ENCODE assay signal across 18 cellular contexts in the genomic region with DNA sequence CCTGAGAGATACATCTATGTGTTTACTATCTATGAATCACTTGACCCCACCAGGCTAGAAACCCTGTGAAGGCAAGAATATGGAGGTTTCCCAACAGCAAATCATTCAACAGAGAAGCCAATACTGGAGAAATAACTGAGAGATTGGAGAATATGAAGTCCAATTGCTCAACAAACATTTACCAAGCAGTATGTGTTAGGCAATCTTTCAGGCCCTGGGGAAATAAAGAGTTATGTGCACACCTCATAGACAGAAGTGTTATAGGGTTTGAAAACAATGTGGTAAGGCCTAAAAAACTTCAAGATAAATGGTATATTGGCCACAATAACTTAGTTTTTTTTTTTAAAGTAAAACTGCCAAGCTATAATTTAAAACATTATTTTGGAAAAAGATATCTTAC.
"Had no signal": no experiment of that assay in that cellular context is flagged by ENCODE, and none has a peak within 500 bp of the region (broad histone marks: within the 10 kb centered on the region; RNA-seq: fewer than 3 reads in every experiment).

No MANE protein-coding gene starts in this region.

- H3K36me3 ChIP-seq: prostate gland, tibial nerve had no signal

- DNase-seq: activated CD4-positive, alpha-beta T cell treated with anti-CD3 and anti-CD28 coated beads for 4 hours; activated CD8-positive, alpha-beta memory T cell treated with anti-CD3 and anti-CD28 coated beads, Interleukin-2, amount 50 U/mL, for 48 hours; activated CD8-positive, alpha-beta T cell treated with anti-CD3 and anti-CD28 coated beads, Interleukin-2, amount 10 ng/mL, durations not matched to agents 7 days and 5 days; activated naive CD4-positive, alpha-beta T cell treated with Interleukin-2 at 50 U/mL for 16 hours; activated naive CD8-positive, alpha-beta T cell treated with anti-CD3 and anti-CD28 coated beads, Interleukin-2, amount 50 U/mL, for 24 hours; effector memory CD8-positive, alpha-beta T cell; foreskin fibroblast; left colon; occipital lobe had no signal

- H3K27ac ChIP-seq: prostate gland, SK-N-MC, tibial nerve had no signal

- H3K9me3 Mint-ChIP-seq: stimulated activated memory B cell treated with anti-CD40 and anti-IgM and Interleukin-4, amounts not matched to agents 10 μg/mL and 1 μg/mL and 100 μg/mL, for 72 hours had no signal

- H3K27me3 Mint-ChIP-seq: activated naive CD8-positive, alpha-beta T cell treated with anti-CD3 and anti-CD28 coated beads, Interleukin-2, amount 50 U/mL, for 24 hours; central memory CD8-positive, alpha-beta T cell; dendritic cell treated with granulocyte-macrophage colony-stimulating factor and Interleukin-4, amounts not matched to agents 40 ng/mL and 50 ng/mL, for 4 days; effector memory CD8-positive, alpha-beta T cell; memory B cell; natural killer cell treated with Interleukin-12 subunit alpha and Interleukin-12 subunit beta and Interleukin-15 and Interleukin-18, amount 100 ng/mL, for 72 hours; stimulated activated memory B cell treated with anti-CD40 and anti-IgM and Interleukin-4, amounts not matched to agents 10 μg/mL and 1 μg/mL and 100 μg/mL, for 72 hours had no signal

- H3K36me3 Mint-ChIP-seq: memory B cell; natural killer cell treated with Interleukin-12 subunit alpha and Interleukin-12 subunit beta and Interleukin-15 and Interleukin-18, amount 100 ng/mL, for 72 hours; stimulated activated memory B cell treated with anti-CD40 and anti-IgM and Interleukin-4, amounts not matched to agents 10 μg/mL and 1 μg/mL and 100 μg/mL, for 72 hours had no signal

- H3K4me1 ChIP-seq: prostate gland, tibial nerve had no signal

- H3K4me3 ChIP-seq: prostate gland, SK-N-MC, tibial nerve had no signal

- H3K27me3 ChIP-seq: tibial nerve had no signal

- ATAC-seq: activated CD8-positive, alpha-beta T cell treated with anti-CD3 and anti-CD28 coated beads, Interleukin-2, amount 10 ng/mL, durations not matched to agents 7 days and 5 days; activated naive CD8-positive, alpha-beta T cell treated with anti-CD3 and anti-CD28 coated beads, Interleukin-2, amount 50 U/mL, for 24 hours; effector memory CD8-positive, alpha-beta T cell; left colon; natural killer cell treated with Interleukin-12 subunit alpha and Interleukin-12 subunit beta and Interleukin-15 and Interleukin-18, amount 100 ng/mL, for 72 hours; stimulated activated memory B cell treated with anti-CD40 and anti-IgM and Interleukin-4, amounts not matched to agents 10 μg/mL and 1 μg/mL and 100 μg/mL, for 72 hours had no signal

- H3K4me1 Mint-ChIP-seq: activated naive CD8-positive, alpha-beta T cell treated with anti-CD3 and anti-CD28 coated beads, Interleukin-2, amount 50 U/mL, for 24 hours; central memory CD8-positive, alpha-beta T cell; memory B cell; stimulated activated memory B cell treated with anti-CD40 and anti-IgM and Interleukin-4, amounts not matched to agents 10 μg/mL and 1 μg/mL and 100 μg/mL, for 72 hours had no signal

- H3K4me3 Mint-ChIP-seq: activated CD8-positive, alpha-beta T cell treated with anti-CD3 and anti-CD28 coated beads, Interleukin-2, amount 10 ng/mL, durations not matched to agents 7 days and 5 days; activated naive CD8-positive, alpha-beta T cell treated with anti-CD3 and anti-CD28 coated beads, Interleukin-2, amount 50 U/mL, for 24 hours; activated T-helper 1 cell treated with anti-CD3 and anti-CD28 coated beads, Interleukin-12 subunit alpha, Interleukin-12 subunit beta, Interleukin-2, Interleukin-4 antibody, amounts not matched to agents 30 ng/mL and 10 ng/mL and 1 ng/mL, durations not matched to agents 14 hours and 24 hours and 36 hours; central memory CD8-positive, alpha-beta T cell; dendritic cell treated with granulocyte-macrophage colony-stimulating factor and Interleukin-4, amounts not matched to agents 40 ng/mL and 50 ng/mL, for 4 days; effector memory CD8-positive, alpha-beta T cell; memory B cell; natural killer cell treated with Interleukin-12 subunit alpha and Interleukin-12 subunit beta and Interleukin-15 and Interleukin-18, amount 100 ng/mL, for 72 hours; stimulated activated memory B cell treated with anti-CD40 and anti-IgM and Interleukin-4, amounts not matched to agents 10 μg/mL and 1 μg/mL and 100 μg/mL, for 72 hours had no signal

- H3K9me3 ChIP-seq: prostate gland, tibial nerve had no signal
